Comparison of ENCODE assay signal across 9 cellular contexts in genomic region chr1:156475568-156476500, GRCh38. TPM values are rescaled to one million over a fixed set of nuclear protein-coding genes. Genes with fewer than 3 reads are reported as not detected.
DNase-seq lines count a peak whose midpoint lies in the region; ATAC-seq and TF ChIP-seq lines count a peak whose summit lies in the region.
"Had no signal": no experiment of that assay in that cellular context is flagged by ENCODE, and none has a peak within 500 bp of the region (broad histone marks: within the 10 kb centered on the region; RNA-seq: fewer than 3 reads in every experiment).

No MANE protein-coding gene starts in this region.

- no peaks in the 10 kb centered on the region for H3K27me3 ChIP-seq in MM.1S (replicated peaks; ENCODE audit: insufficient read depth, low read length)

- H3K4me1 Mint-ChIP-seq in T-helper 17 cell = peaks cover 14% of the 10 kb centered on the region

- H3K4me2 ChIP-seq in MM.1S (ENCODE audit: low read depth, low read length) = no peak overlapping the region
- H3K4me2 ChIP-seq: PC-9 had no signal

- H2AFZ ChIP-seq in MM.1S (ENCODE audit: low read length) = no peak overlapping the region
- H2AFZ ChIP-seq: PC-9 had no signal

- no peak for TF ChIP-seq CTCF in C4-2B (conservative IDR thresholded peaks at IDR 0.05)
- TF ChIP-seq CTCF in MM.1S (IDR thresholded peaks at IDR 0.05; ENCODE audit: low read length) = no peak

- H3K9me3 ChIP-seq in T-helper 17 cell (ENCODE audit: control insufficient read depth, low read length, poor library complexity, severe bottlenecking) (no peaks in the 10 kb centered on the region), MM.1S (replicated peaks; ENCODE audit: insufficient read depth, low read length) (no peaks in the 10 kb centered on the region)

- DNase-seq in T-helper 17 cell (no peak), left cardiac atrium (peak; percentile 78), putamen (ENCODE audit: low spot score) (peak; percentile 83), MM.1S (no peak), NCI-H128 (lab: John Stamatoyannopoulos, UW; ENCODE audit: unreplicated experiment) (no peak)
- no peak for DNase-seq in NK-92 treated with Interleukin-12 subunit alpha and Interleukin-12 subunit beta, amount 100 ng/mL, for 24 hours (lab: John Stamatoyannopoulos, UW)
- DNase-seq in effector CD4-positive, alpha-beta T cell = no peak

- H3K27ac ChIP-seq in C4-2B (peak overlapping the region; percentile 3; the same call in 1 of the 2 replicates), MM.1S (ENCODE audit: low read length) (no peak overlapping the region)
- H3K27ac ChIP-seq: PC-9 had no signal

- intact Hi-C loops in left cardiac atrium (cut with DNase I) = no loop called here

- peaks cover 83% of the 10 kb centered on the region for H3K79me2 ChIP-seq in MM.1S (ENCODE audit: low read length)

- H3K4me3 ChIP-seq in MM.1S (ENCODE audit: low read length) = no peak overlapping the region
- H3K4me3 ChIP-seq: PC-9 had no signal

- peaks cover 12% of the 10 kb centered on the region for H3K36me3 Mint-ChIP-seq in T-helper 17 cell (ENCODE audit: low read depth)

- peaks cover 12% of the 10 kb centered on the region; the same call in 1 of the 2 replicates for H3F3A ChIP-seq in MM.1S (ENCODE audit: insufficient read depth, low read length)

- no peaks in the 10 kb centered on the region for H3K27me3 Mint-ChIP-seq in T-helper 17 cell

- peaks cover under 1% of the 10 kb centered on the region for H3K4me1 ChIP-seq in MM.1S (ENCODE audit: low read length)

- peak overlapping the region; percentile 78 for H3K27ac Mint-ChIP-seq in T-helper 17 cell

- H4K20me1 ChIP-seq in MM.1S (ENCODE audit: insufficient read depth, low read length) = no peaks in the 10 kb centered on the region

- no peak overlapping the region for H3K9ac ChIP-seq in MM.1S (ENCODE audit: low read length)

- no peak for ATAC-seq in T-helper 17 cell
- peak; percentile 67 to 75 for ATAC-seq in left cardiac atrium

- H3K36me3 ChIP-seq in MM.1S (replicated peaks; ENCODE audit: insufficient read depth, low read length) = peaks cover 43% of the 10 kb centered on the region

- H3K4me3 Mint-ChIP-seq in T-helper 17 cell = no peak overlapping the region

- no peaks in the 10 kb centered on the region for H3K9me2 ChIP-seq in MM.1S (replicated peaks; ENCODE audit: insufficient read depth, low read length)

RNA-seq across cellular contexts. Expression of gene MEF2D, which starts 24.7 kb away (rescaled TPM):
- total RNA-seq in T-helper 17 cell = 100 to 1,000 TPM; 142 to 157 TPM
- 10 to 100 TPM; 69.0 to 81.7 TPM for total RNA-seq in left cardiac atrium

Comparison
In these comparisons a context has a peak if more than half of its experiments do, and no peak if none do; other contexts are left out.
1. DNase-seq: peak in left cardiac atrium (single experiment) and putamen (single experiment); none in T-helper 17 cell (0 of 3), NK-92 treated with Interleukin-12 subunit alpha and Interleukin-12 subunit beta, amount 100 ng/mL, for 24 hours (single experiment), MM.1S (single experiment), NCI-H128 (single experiment) and effector CD4-positive, alpha-beta T cell (single experiment).